In the genomic region with DNA sequence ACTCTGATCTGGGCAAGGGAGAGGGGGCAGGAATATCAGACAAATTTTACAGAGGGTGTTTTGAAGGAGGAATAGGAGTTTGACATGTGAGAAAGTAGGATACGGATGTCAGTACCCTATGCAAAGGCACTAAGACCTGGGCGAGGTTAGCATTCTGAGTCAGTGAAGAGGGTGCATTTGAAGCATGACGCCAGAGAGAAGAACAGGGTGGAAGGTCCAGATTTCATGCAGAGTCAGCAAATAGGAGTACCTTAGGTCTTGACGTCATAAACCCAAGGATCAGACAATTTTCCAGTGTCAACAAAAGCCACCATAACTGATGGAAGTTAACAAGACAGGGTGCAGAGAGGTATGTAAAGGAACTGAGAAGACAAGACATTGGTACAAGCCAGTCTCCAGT, we compare ENCODE assay signal across 21 cellular contexts.
A peak's percentile ranks its signal among the peaks of the same experiment; 100 is the strongest.
DNase-seq lines count a peak whose midpoint lies in the region; ATAC-seq, FAIRE-seq and TF ChIP-seq lines count a peak whose summit lies in the region.
"Had no signal": no experiment of that assay in that cellular context is flagged by ENCODE, and none has a peak within 500 bp of the region (broad histone marks: within the 10 kb centered on the region; RNA-seq: fewer than 3 reads in every experiment).

No MANE protein-coding gene starts in this region.

- no peak overlapping the region for H4K5ac ChIP-seq in IMR-90 (ENCODE audit: low read depth, low read length)

- H4K8ac ChIP-seq in IMR-90 (ENCODE audit: low read depth in 2 of 2, low read length in 2 of 2) = no peak overlapping the region

- H3K9me3 ChIP-seq in HepG2 (ENCODE audit: low read length) (peaks cover 86% of the 10 kb centered on the region), right lobe of liver (no peaks in the 10 kb centered on the region), IMR-90 (ENCODE audit: control insufficient read depth, insufficient read depth, low read length) (no peaks in the 10 kb centered on the region), MM.1S (replicated peaks; ENCODE audit: insufficient read depth, low read length) (no peaks in the 10 kb centered on the region)
- H3K9me3 ChIP-seq: Caco-2 had no signal

- WGBS in HepG2 (ENCODE audit: low lambda C conversion rate) = 22% methylated on average over 4 of the region's 4 CpGs
- 56% methylated on average over 4 of the region's 4 CpGs for WGBS in right lobe of liver (ENCODE audit: insufficient coverage, low coverage, low lambda C conversion rate, missing lambda C conversion rate)
- WGBS in IMR-90 (ENCODE audit: extremely low coverage in 2 of 2, insufficient read length in 1 of 2), 2 experiments = 61% methylated on average over 2 of the region's 4 CpGs; no CpG with 5 or more reads in 1 of the 2 experiments

- no peak for DNase-seq in HepG2 (ENCODE audit: low spot score)
- DNase-seq in right lobe of liver = no peak
- DNase-seq in IMR-90 = no peak
- DNase-seq in KG1 (lab: John Stamatoyannopoulos, UW) = no peak
- DNase-seq in MM.1S = no peak
- DNase-seq: 8988T; AML-193; Caco-2; Calu3; CD4-positive, alpha-beta T cell; CD8-positive, alpha-beta T cell; DMS79 treated with DMSO at 0.1 percent for 48 hours; GF-D8 had no signal

- TF ChIP-seq EP300 in HepG2 (IDR thresholded peaks at IDR 0.05; ENCODE audit: low read depth in 2 of 2, low read length in 2 of 2) (no peak), HepG2 (CRISPR knock-in tag; IDR thresholded peaks at IDR 0.05; ENCODE audit: borderline replicate concordance) (no peak)

- CTCF ChIA-PET in HepG2 (lab: Yijun Ruan, JAX; ENCODE audit: low intra/inter-chr PET ratio, low total read pairs) = no interaction called here
- CTCF ChIA-PET in IMR-90 (lab: Yijun Ruan, JAX) = no interaction called here

- H3K4ac ChIP-seq in IMR-90 (ENCODE audit: low read depth, low read length) = no peak overlapping the region

- no peak overlapping the region for H2BK120ac ChIP-seq in IMR-90 (ENCODE audit: low read depth, low read length)

- no peak overlapping the region for H2AK5ac ChIP-seq in IMR-90 (ENCODE audit: low read depth, low read length)

- H2BK15ac ChIP-seq in IMR-90 (ENCODE audit: low read depth, low read length) = no peak overlapping the region

- no peak overlapping the region for H2BK5ac ChIP-seq in IMR-90 (ENCODE audit: low read depth, low read length, poor library complexity, severe bottlenecking)

- no peak overlapping the region for H3K14ac ChIP-seq in IMR-90 (replicated peaks; ENCODE audit: low read depth, low read length)

- no peak overlapping the region for H2AK9ac ChIP-seq in IMR-90 (replicated peaks; ENCODE audit: low read depth, low read length, poor library complexity)

- H3K56ac ChIP-seq in IMR-90 (ENCODE audit: extremely low read depth, insufficient read depth, low read length) = no peak overlapping the region

- H3K36me3 ChIP-seq in HepG2 (replicated peaks in 1 of 2; ENCODE audit: control insufficient read depth in 1 of 2, insufficient read depth in 2 of 2, low read length in 2 of 2) = no peaks in the 10 kb centered on the region
- H3K36me3 ChIP-seq in right lobe of liver = no peaks in the 10 kb centered on the region
- H3K36me3 ChIP-seq in IMR-90 (ENCODE audit: control insufficient read depth, insufficient read depth, low read length) = no peaks in the 10 kb centered on the region
- no peaks in the 10 kb centered on the region for H3K36me3 ChIP-seq in MM.1S (replicated peaks; ENCODE audit: insufficient read depth, low read length)
- H3K36me3 ChIP-seq: BLaER1 treated with 17β-estradiol and CSF1 and Interleukin-3, amounts not matched to agents 10 nM and 100 nM had no signal

- H3K79me2 ChIP-seq in HepG2 (ENCODE audit: insufficient read depth, low read length) = no peaks in the 10 kb centered on the region
- no peaks in the 10 kb centered on the region for H3K79me2 ChIP-seq in MM.1S (ENCODE audit: low read length)

- no peak overlapping the region for H3K27ac ChIP-seq in HepG2 (ENCODE audit: extremely low read length, insufficient read depth, low read length)
- no peak overlapping the region for H3K27ac ChIP-seq in right lobe of liver
- H3K27ac ChIP-seq in IMR-90 (ENCODE audit: insufficient read depth, low read length) = no peak overlapping the region
- no peak overlapping the region for H3K27ac ChIP-seq in MM.1S (ENCODE audit: low read length)
- H3K27ac ChIP-seq: BLaER1 treated with 17β-estradiol and CSF1 and Interleukin-3, amounts not matched to agents 10 nM and 100 nM; C4-2B had no signal

- no peak overlapping the region for H2BK20ac ChIP-seq in IMR-90 (ENCODE audit: low read depth, low read length)

- H3K9ac ChIP-seq in HepG2 (ENCODE audit: insufficient read depth, low read depth, low read length) (no peak overlapping the region), IMR-90 (ENCODE audit: low read depth, low read length) (no peak overlapping the region), MM.1S (ENCODE audit: low read length) (no peak overlapping the region)
- H3K9ac ChIP-seq: BLaER1 treated with 17β-estradiol and CSF1 and Interleukin-3, amounts not matched to agents 10 nM and 100 nM had no signal

- dilution Hi-C loops in IMR-90 (cut with HindIII; ENCODE audit: low sequenced_read_pairs, unreplicated experiment) = no loop called here

- POLR2A ChIA-PET in HepG2 (lab: Yijun Ruan, JAX) (no interaction called here), IMR-90 (lab: Charles Lee; ENCODE audit: unreplicated experiment) (no interaction called here)

- H3K18ac ChIP-seq in IMR-90 (ENCODE audit: low read depth, low read length) = no peak overlapping the region

- H3F3A ChIP-seq in MM.1S (ENCODE audit: insufficient read depth, low read length) = no peaks in the 10 kb centered on the region

- H4K91ac ChIP-seq in IMR-90 (ENCODE audit: insufficient read depth, low read depth, low read length) = no peak overlapping the region

- no peaks in the 10 kb centered on the region for H3K4me1 ChIP-seq in HepG2 (ENCODE audit: insufficient read depth, low read length)
- no peaks in the 10 kb centered on the region for H3K4me1 ChIP-seq in right lobe of liver
- no peaks in the 10 kb centered on the region for H3K4me1 ChIP-seq in IMR-90 (ENCODE audit: control insufficient read depth, insufficient read depth, low read length)
- no peaks in the 10 kb centered on the region for H3K4me1 ChIP-seq in MM.1S (ENCODE audit: low read length)
- H3K4me1 ChIP-seq: BLaER1 treated with 17β-estradiol and CSF1 and Interleukin-3, amounts not matched to agents 10 nM and 100 nM; Caco-2 had no signal

- no peak for ATAC-seq in HepG2
- ATAC-seq in right lobe of liver = no peak
- ATAC-seq in IMR-90 (ENCODE audit: low read depth) = no peak
- ATAC-seq in esophagus mucosa = peak; percentile 80
- ATAC-seq: CD8-positive, alpha-beta T cell had no signal

- H3K4me3 ChIP-seq in HepG2 (replicated peaks in 1 of 3; ENCODE audit: insufficient read depth in 1 of 3, low read depth in 2 of 3, low read length in 3 of 3) = no peak overlapping the region
- no peak overlapping the region for H3K4me3 ChIP-seq in right lobe of liver
- H3K4me3 ChIP-seq in IMR-90 (ENCODE audit: insufficient read depth, low read depth, low read length) = no peak overlapping the region
- H3K4me3 ChIP-seq in MM.1S (ENCODE audit: low read length) = no peak overlapping the region
- H3K4me3 ChIP-seq: BLaER1 treated with 17β-estradiol and CSF1 and Interleukin-3, amounts not matched to agents 10 nM and 100 nM had no signal

- H4K20me1 ChIP-seq in HepG2 (ENCODE audit: insufficient read depth, low read length) = no peaks in the 10 kb centered on the region
- no peaks in the 10 kb centered on the region for H4K20me1 ChIP-seq in IMR-90 (ENCODE audit: insufficient read depth, low read length)
- no peaks in the 10 kb centered on the region for H4K20me1 ChIP-seq in MM.1S (ENCODE audit: insufficient read depth, low read length)
- H4K20me1 ChIP-seq: BLaER1 treated with 17β-estradiol and CSF1 and Interleukin-3, amounts not matched to agents 10 nM and 100 nM had no signal

- intact Hi-C loops in HepG2 (cut with micrococcal nuclease; ENCODE audit: unreplicated experiment) (no loop called here), right lobe of liver (cut with DNase I) (no loop called here), IMR-90 (cut with micrococcal nuclease) (no loop called here)

- in situ Hi-C loops in HepG2 (cut with HindIII; ENCODE audit: extremely low pct_ligation_motif_present, low pct_unique_long_range_greater_than_20kb) = no loop called here
- in situ Hi-C loops in IMR-90 (cut with MboI; ENCODE audit: low sequenced_read_pairs) = no loop called here

- no peaks in the 10 kb centered on the region for H3K9me1 ChIP-seq in IMR-90 (ENCODE audit: insufficient read depth, low read length)

- no peak for FAIRE-seq in HepG2 (lab: Jason Lieb, UNC)
- FAIRE-seq: A204.1, D721Med, G401.6, GM12891, GM19239 had no signal

- H3K4me2 ChIP-seq in HepG2 (ENCODE audit: low read depth, low read length) (no peak overlapping the region), IMR-90 (ENCODE audit: low read depth, low read length) (no peak overlapping the region), MM.1S (ENCODE audit: low read depth, low read length) (no peak overlapping the region)
- H3K4me2 ChIP-seq: BLaER1 treated with 17β-estradiol and CSF1 and Interleukin-3, amounts not matched to agents 10 nM and 100 nM had no signal

- no TSS peak for BruUV-seq in HepG2 (replicated peaks; lab: Mats Ljungman, UMichigan)
- BruUV-seq in IMR-90 (replicated peaks; lab: Mats Ljungman, UMichigan) = no TSS peak

- TF ChIP-seq CTCF in HepG2 (CRISPR knock-in tag; IDR thresholded peaks at IDR 0.05) (no peak), right lobe of liver (IDR thresholded peaks at IDR 0.05) (no peak), IMR-90 (conservative IDR thresholded peaks at IDR 0.05; ENCODE audit: low read depth, low read length) (no peak), MM.1S (IDR thresholded peaks at IDR 0.05; ENCODE audit: low read length) (no peak)

- H3K79me1 ChIP-seq in IMR-90 (ENCODE audit: low read depth in 1 of 2, low read length in 2 of 2) = no peaks in the 10 kb centered on the region

- TF ChIP-seq POLR2A in HepG2 (IDR thresholded peaks at IDR 0.05; ENCODE audit: insufficient read depth in 1 of 2, low read depth in 2 of 2, low read length in 2 of 2) (no peak), right lobe of liver (IDR thresholded peaks at IDR 0.05) (no peak), IMR-90 (IDR thresholded peaks at IDR 0.05; ENCODE audit: low read depth, low read length) (no peak)

- no peaks in the 10 kb centered on the region for H3K27me3 ChIP-seq in HepG2 (ENCODE audit: control insufficient read depth in 1 of 2, insufficient read depth in 2 of 2, low read length in 2 of 2)
- H3K27me3 ChIP-seq in right lobe of liver = no peaks in the 10 kb centered on the region
- no peaks in the 10 kb centered on the region for H3K27me3 ChIP-seq in IMR-90 (ENCODE audit: control insufficient read depth, insufficient read depth, low read length)
- no peaks in the 10 kb centered on the region for H3K27me3 ChIP-seq in MM.1S (replicated peaks; ENCODE audit: insufficient read depth, low read length)
- H3K27me3 ChIP-seq: BLaER1 treated with 17β-estradiol and CSF1 and Interleukin-3, amounts not matched to agents 10 nM and 100 nM had no signal

- H3K23ac ChIP-seq in IMR-90 (ENCODE audit: low read depth, low read length) = no peak overlapping the region

- TF ChIP-seq RAD21 in HepG2 (CRISPR knock-in tag; IDR thresholded peaks at IDR 0.05) = no peak
- TF ChIP-seq RAD21 in IMR-90 (IDR thresholded peaks at IDR 0.05; ENCODE audit: low read length) = no peak

- no peak overlapping the region for H2AFZ ChIP-seq in HepG2 (ENCODE audit: low read length)
- H2AFZ ChIP-seq in IMR-90 (replicated peaks; ENCODE audit: low read length, poor library complexity) = no peak overlapping the region
- no peak overlapping the region for H2AFZ ChIP-seq in MM.1S (ENCODE audit: low read length)

- no peaks in the 10 kb centered on the region for H3K9me2 ChIP-seq in MM.1S (replicated peaks; ENCODE audit: insufficient read depth, low read length)
